Comparison of ENCODE assay signal across 24 cellular contexts in genomic region chr19:2536461-2536860, GRCh38.
DNase-seq lines count a peak whose midpoint lies in the region; ATAC-seq and TF ChIP-seq lines count a peak whose summit lies in the region.
"Had no signal": no experiment of that assay in that cellular context is flagged by ENCODE, and none has a peak within 500 bp of the region (broad histone marks: within the 10 kb centered on the region; RNA-seq: fewer than 3 reads in every experiment).

No MANE protein-coding gene starts in this region.

- H3K23ac ChIP-seq in mesenchymal stem cell (ENCODE audit: low read length in 2 of 2) = no peak overlapping the region

- H3K14ac ChIP-seq in mesenchymal stem cell (ENCODE audit: low read length in 2 of 2) = no peak overlapping the region

- H3K36me3 ChIP-seq in mammary epithelial cell (ENCODE audit: insufficient read depth, low read length) (no peaks in the 10 kb centered on the region), mesenchymal stem cell (ENCODE audit: control insufficient read depth in 1 of 2, insufficient read depth in 2 of 2, low read depth in 1 of 2, low read length in 2 of 2) (no peaks in the 10 kb centered on the region), thymus (ENCODE audit: control insufficient read depth, insufficient read depth) (no peaks in the 10 kb centered on the region)
- H3K36me3 ChIP-seq: gastroesophageal sphincter, spleen, upper lobe of right lung had no signal

- H4K91ac ChIP-seq in mesenchymal stem cell (ENCODE audit: low read length) = peak overlapping the region; percentile 34

- ATAC-seq in Right ventricle myocardium superior (ENCODE audit: poor library complexity) = no peak
- ATAC-seq: activated CD8-positive, alpha-beta T cell treated with anti-CD3 and anti-CD28 coated beads, Interleukin-2, amount 10 ng/mL, durations not matched to agents 7 days and 5 days; gastroesophageal sphincter; stimulated activated naive CD8-positive, alpha-beta T cell treated with anti-CD3 and anti-CD28 coated beads, Interleukin-15, amount 100 ng/mL, for 72 hours had no signal

- H3K79me2 ChIP-seq in mammary epithelial cell (ENCODE audit: insufficient read depth, low read length) = no peaks in the 10 kb centered on the region

- H3K9ac ChIP-seq in mammary epithelial cell (ENCODE audit: insufficient read depth, low read length) = no peak overlapping the region
- H3K9ac ChIP-seq in mesenchymal stem cell (ENCODE audit: low read length) = peak overlapping the region; percentile 5

- no peak for TF ChIP-seq CTCF in mammary epithelial cell (conservative IDR thresholded peaks at IDR 0.05 in 1 of 2, IDR thresholded peaks at IDR 0.05 in 1 of 2; ENCODE audit: extremely low read depth in 1 of 2, insufficient read depth in 1 of 2, low read depth in 1 of 2, low read length in 2 of 2)

- H4K20me1 ChIP-seq in mammary epithelial cell (ENCODE audit: insufficient read depth, low read length) = no peaks in the 10 kb centered on the region

- no peak overlapping the region for H2AK5ac ChIP-seq in mesenchymal stem cell (ENCODE audit: low read length, severe bottlenecking)

- H2AFZ ChIP-seq in mammary epithelial cell (ENCODE audit: low read depth, low read length) (peak overlapping the region; percentile 37), mesenchymal stem cell (ENCODE audit: low read depth, low read length) (no peak overlapping the region)

- CTCF ChIA-PET in mammary epithelial cell (lab: Charles Lee; ENCODE audit: low non-redundant PET) = no interaction called here

- no TSS peak for BruUV-seq in mammary epithelial cell (replicated peaks; lab: Mats Ljungman, UMichigan)

- intact Hi-C loops in Right ventricle myocardium superior (cut with DNase I) (no loop called here), cardiac septum (cut with DNase I) (no loop called here), mammary epithelial cell (cut with micrococcal nuclease) (no loop called here)

- H3K4me3 ChIP-seq in mammary epithelial cell (replicated peaks in 1 of 3; ENCODE audit: insufficient read depth in 1 of 3, low read depth in 2 of 3, low read length in 3 of 3) (no peak overlapping the region), mesenchymal stem cell (ENCODE audit: insufficient read depth in 1 of 2, low read depth in 1 of 2, low read length in 2 of 2) (peak overlapping the region in 1 of 2 experiments; percentile 16), thymus (ENCODE audit: low read length) (no peak overlapping the region)
- H3K4me3 ChIP-seq: gastroesophageal sphincter, lung, spleen, upper lobe of right lung had no signal

- no peaks in the 10 kb centered on the region for H3K27me3 ChIP-seq in mammary epithelial cell (ENCODE audit: insufficient read depth, low read length)
- H3K27me3 ChIP-seq in mesenchymal stem cell (ENCODE audit: control insufficient read depth in 1 of 2, insufficient read depth in 1 of 2, low read length in 2 of 2) = no peaks in the 10 kb centered on the region
- no peaks in the 10 kb centered on the region for H3K27me3 ChIP-seq in thymus (ENCODE audit: control insufficient read depth, insufficient read depth)
- H3K27me3 ChIP-seq: gastroesophageal sphincter, spleen, upper lobe of right lung had no signal

- no peak overlapping the region for H3K4ac ChIP-seq in mesenchymal stem cell (ENCODE audit: low read depth in 1 of 2, low read length in 2 of 2)

- DNase-seq in Right ventricle myocardium superior (peak; percentile 29), cardiac septum (ENCODE audit: low spot score) (no peak), mammary epithelial cell (no peak), mesenchymal stem cell (no peak), NCI-H446 treated with DMSO at 0.1 percent for 48 hours (lab: John Stamatoyannopoulos, UW) (no peak), medulla oblongata (ENCODE audit: extremely low spot score) (no peak), A172 (ENCODE audit: low spot score) (no peak)
- DNase-seq: 8988T; activated CD4-positive, alpha-beta T cell treated with anti-CD3 and anti-CD28 coated beads for 1 hour; activated CD8-positive, alpha-beta T cell treated with anti-CD3 and anti-CD28 coated beads, Interleukin-2, amount 10 ng/mL, durations not matched to agents 7 days and 5 days; activated T-cell treated with anti-CD3 and anti-CD28 coated beads, Interleukin-2, amount 50 U/mL, for 1 hour; effector CD4-positive, alpha-beta T cell; GOT3; islet precursor cell; NCI-H1105; NCI-H2081 treated with DMSO at 0.1 percent for 48 hours; NK-92 treated with Interleukin-12 subunit alpha and Interleukin-12 subunit beta, amount 100 ng/mL, for 24 hours; spleen; stimulated activated CD4-positive, alpha-beta T cell treated with anti-CD3 and anti-CD28 coated beads, Interleukin-4, amount 100 ng/mL, for 4 hours; stimulated activated naive CD8-positive, alpha-beta T cell treated with anti-CD3 and anti-CD28 coated beads, Interleukin-15, amount 100 ng/mL, for 72 hours; upper lobe of right lung had no signal

- H3K27ac ChIP-seq in mammary epithelial cell (ENCODE audit: insufficient read depth, low read depth, low read length) = no peak overlapping the region
- H3K27ac ChIP-seq in mesenchymal stem cell (ENCODE audit: low read length, poor library complexity, severe bottlenecking) = no peak overlapping the region
- peak overlapping the region; percentile 52 for H3K27ac ChIP-seq in thymus (ENCODE audit: low read depth)
- H3K27ac ChIP-seq: spleen, upper lobe of right lung had no signal

- H2BK12ac ChIP-seq in mesenchymal stem cell (ENCODE audit: low read length in 2 of 2) = no peak overlapping the region

- peaks cover 33% of the 10 kb centered on the region for H3K4me1 ChIP-seq in mammary epithelial cell (ENCODE audit: insufficient read depth, low read length)
- peaks cover 14% of the 10 kb centered on the region for H3K4me1 ChIP-seq in mesenchymal stem cell (ENCODE audit: control insufficient read depth, insufficient read depth, low read depth, low read length)
- H3K4me1 ChIP-seq in thymus (ENCODE audit: control insufficient read depth, insufficient read depth, low read length) = peaks cover 6% of the 10 kb centered on the region

- no peak overlapping the region for H2BK120ac ChIP-seq in mesenchymal stem cell (ENCODE audit: low read depth, low read length)

- 66% methylated on average over 12 of the region's 12 CpGs for WGBS in mammary epithelial cell (ENCODE audit: low coverage, missing lambda C conversion rate)
- WGBS in mesenchymal stem cell = 83% methylated on average over 9 of the region's 12 CpGs
- 96% methylated on average over 12 of the region's 12 CpGs for WGBS in thymus

- H3K18ac ChIP-seq in mesenchymal stem cell (ENCODE audit: low read depth in 1 of 2, low read length in 2 of 2) = peak overlapping the region in 1 of 2 experiments; percentile 64

- H3K4me2 ChIP-seq in mammary epithelial cell (ENCODE audit: insufficient read depth, low read depth, low read length) (no peak overlapping the region), mesenchymal stem cell (ENCODE audit: low read length, poor library complexity, severe bottlenecking) (no peak overlapping the region)

- dilution Hi-C loops in mammary epithelial cell (cut with HindIII; ENCODE audit: low sequenced_read_pairs) = no loop called here

- H2BK5ac ChIP-seq in mesenchymal stem cell (ENCODE audit: low read depth, low read length, poor library complexity, severe bottlenecking) = no peak overlapping the region

- H3K79me1 ChIP-seq in mesenchymal stem cell (replicated peaks; ENCODE audit: low read length, poor library complexity, severe bottlenecking) = no peaks in the 10 kb centered on the region

- H3K9me3 ChIP-seq in mammary epithelial cell (replicated peaks; ENCODE audit: insufficient read depth, low read length) = peaks cover 3% of the 10 kb centered on the region
- H3K9me3 ChIP-seq in mesenchymal stem cell (ENCODE audit: control insufficient read depth, low read length) = peaks cover 10% of the 10 kb centered on the region
- no peaks in the 10 kb centered on the region for H3K9me3 ChIP-seq in thymus (ENCODE audit: control insufficient read depth)
- H3K9me3 ChIP-seq: upper lobe of right lung had no signal

- H2BK15ac ChIP-seq in mesenchymal stem cell (ENCODE audit: low read depth, poor library complexity, severe bottlenecking) = no peak overlapping the region

- in situ Hi-C loops in mammary epithelial cell (cut with MboI; ENCODE audit: low sequenced_read_pairs in 2 of 2) = no loop called here

- no peak overlapping the region for H4K8ac ChIP-seq in mesenchymal stem cell (ENCODE audit: low read length)
